In genomic region chr6:6890400-6890858, GRCh38 we compare ENCODE assay signal across 9 cellular contexts.
DNase-seq lines count a peak whose midpoint lies in the region; ATAC-seq and TF ChIP-seq lines count a peak whose summit lies in the region.
"Had no signal": no experiment of that assay in that cellular context is flagged by ENCODE, and none has a peak within 500 bp of the region (broad histone marks: within the 10 kb centered on the region; RNA-seq: fewer than 3 reads in every experiment).

No MANE protein-coding gene starts in this region.

- TF ChIP-seq CTCF in adrenal gland (IDR thresholded peaks at IDR 0.05), result no peak
- TF ChIP-seq CTCF in upper lobe of left lung (IDR thresholded peaks at IDR 0.05), result no peak

- 8 to 11% (median 9%) methylated on average over 5 to 6 of the region's 6 CpGs for WGBS in adrenal gland, 4 donors
- WGBS in upper lobe of left lung, 2 donors, result 28 to 32% methylated on average over 6 of the region's 6 CpGs

- no peak for TF ChIP-seq EP300 in upper lobe of left lung (IDR thresholded peaks at IDR 0.05)

- H3K4me3 ChIP-seq in adrenal gland (no peak overlapping the region), upper lobe of left lung (no peak overlapping the region)

- H3K27ac ChIP-seq in adrenal gland (peak overlapping the region in 4 of 5 donors; percentile 3 to 86 (median 68)), upper lobe of left lung (peak overlapping the region; percentile 32 to 69 (median 64))

- H3K9me3 ChIP-seq in adrenal gland (replicated peaks in 1 of 3), result no peaks in the 10 kb centered on the region
- H3K9me3 ChIP-seq in upper lobe of left lung, result no peaks in the 10 kb centered on the region

- TF ChIP-seq POLR2A in adrenal gland (IDR thresholded peaks at IDR 0.05) (peak in 1 of 2 donors; percentile 35), upper lobe of left lung (IDR thresholded peaks at IDR 0.05) (no peak)

- peaks cover 39 to 48% of the 10 kb centered on the region in 2 donors for H3K4me1 ChIP-seq in adrenal gland (replicated peaks in 1 of 2)
- H3K4me1 ChIP-seq in upper lobe of left lung, result peaks cover 8 to 26% (median 14%) of the 10 kb centered on the region in 4 donors

- DNase-seq in NCI-H748 (lab: John Stamatoyannopoulos, UW; ENCODE audit: unreplicated experiment) (peak; percentile 35), NCI-H748 treated with DMSO at 0.1 percent for 48 hours (lab: John Stamatoyannopoulos, UW) (no peak), adrenal gland (peak; percentile 67 to 84 (median 79)), left colon (peak; percentile 61 to 68), upper lobe of left lung (no peak), T-helper 1 cell (no peak), NCI-H524 (lab: John Stamatoyannopoulos, UW) (no peak), NCI-H187 treated with DMSO at 0.1 percent for 48 hours (lab: John Stamatoyannopoulos, UW) (no peak)
- DNase-seq: activated CD4-positive, CD25-positive, alpha-beta regulatory T cell had no signal

- no peaks in the 10 kb centered on the region for H3K36me3 ChIP-seq in adrenal gland (replicated peaks in 1 of 2)
- H3K36me3 ChIP-seq in upper lobe of left lung, result no peaks in the 10 kb centered on the region

- intact Hi-C loops in adrenal gland (cut with DNase I) (no loop called here), left colon (cut with DNase I, micrococcal nuclease) (no loop called here)

- H3K27me3 ChIP-seq in adrenal gland (no peaks in the 10 kb centered on the region), upper lobe of left lung (no peaks in the 10 kb centered on the region)

- peak; percentile 77 for ATAC-seq in left colon
- peak in 1 of 2 donors; percentile 68 for ATAC-seq in upper lobe of left lung (ENCODE audit: low FRiP score in 2 of 2)

Comparison
In these comparisons a context has a peak if more than half of its experiments do, and no peak if none do; other contexts are left out.
1. DNase-seq: peak in NCI-H748 (single experiment), adrenal gland (7 of 7) and left colon (2 of 2); none in NCI-H748 treated with DMSO at 0.1 percent for 48 hours (single experiment), upper lobe of left lung (0 of 2), T-helper 1 cell (0 of 5), NCI-H524 (0 of 2) and NCI-H187 treated with DMSO at 0.1 percent for 48 hours (single experiment).